ENCODE assay signal across 24 cellular contexts in the genomic region with DNA sequence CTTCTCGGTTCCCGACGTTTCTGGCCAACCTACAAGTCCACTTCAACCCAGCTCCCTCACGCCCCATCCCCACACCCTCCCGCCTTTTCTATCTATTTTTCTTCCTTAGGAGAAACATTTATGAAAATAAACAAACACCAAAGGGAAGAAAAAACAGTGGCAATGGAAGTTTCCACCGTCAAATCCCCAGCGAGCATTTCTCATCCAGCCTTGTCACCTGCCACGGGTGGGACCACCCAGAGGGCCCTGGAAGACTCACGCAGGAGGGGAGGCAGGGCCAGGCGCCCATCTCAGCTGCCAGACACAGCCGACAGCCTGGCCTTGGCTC.
"Had no signal": no experiment of that assay in that cellular context is flagged by ENCODE, and none has a peak within 500 bp of the region (broad histone marks: within the 10 kb centered on the region; RNA-seq: fewer than 3 reads in every experiment).

No MANE protein-coding gene starts in this region.

- H3K4me3 ChIP-seq: ascending aorta, breast epithelium, cardiac muscle cell, coronary artery, dorsolateral prefrontal cortex had no signal

- H3K27me3 ChIP-seq: ascending aorta, cardiac muscle cell had no signal

- DNase-seq: activated CD4-positive, alpha-beta memory T cell treated with anti-CD3 and anti-CD28 coated beads, Interleukin-2, amount 10 ng/mL, durations not matched to agents 7 days and 5 days; activated CD4-positive, alpha-beta T cell treated with anti-CD3 and anti-CD28 coated beads for 36 hours; activated CD4-positive, alpha-beta T cell treated with anti-CD3 and anti-CD28 coated beads, Interleukin-2, amount 10 ng/mL, durations not matched to agents 7 days and 5 days; activated CD4-positive, alpha-beta T cell treated with anti-CD3 and anti-CD28 coated beads, Interleukin-2, amount 50 U/mL, for 4 hours; activated CD4-positive, CD25-positive, alpha-beta regulatory T cell; activated CD4-positive, CD25-positive, alpha-beta regulatory T cell treated with anti-CD3 and anti-CD28 coated beads, Interleukin-2, amount 50 U/mL, for 72 hours; activated CD8-positive, alpha-beta memory T cell treated with anti-CD3 and anti-CD28 coated beads, Interleukin-2, amount 50 U/mL, for 48 hours; activated gamma-delta T cell; activated naive CD4-positive, alpha-beta T cell; activated naive CD4-positive, alpha-beta T cell treated with anti-CD3 and anti-CD28 coated beads, Interleukin-2, amount 10 ng/mL, durations not matched to agents 7 days and 5 days; activated naive CD8-positive, alpha-beta T cell treated with anti-CD3 and anti-CD28 coated beads, Interleukin-2, amount 10 ng/mL, durations not matched to agents 7 days and 5 days; activated T-cell treated with anti-CD3 and anti-CD28 coated beads for 4 hours; activated T-cell treated with anti-CD3 and anti-CD28 coated beads, Interleukin-2, amount 50 U/mL, for 24 hours; activated T-cell treated with anti-CD3 and anti-CD28 coated beads, Interleukin-2, amount 50 U/mL, for 72 hours; dorsolateral prefrontal cortex; effector memory CD4-positive, alpha-beta T cell; endodermal cell; foreskin fibroblast; T-helper 2 cell had no signal

- H3K9me3 ChIP-seq: ascending aorta had no signal

- H3K27ac ChIP-seq: ascending aorta, breast epithelium, cardiac muscle cell, coronary artery, dorsolateral prefrontal cortex had no signal

- H3K4me1 ChIP-seq: ascending aorta, breast epithelium had no signal

- H3K36me3 ChIP-seq: ascending aorta, breast epithelium, cardiac muscle cell had no signal

- FAIRE-seq: frontal cortex had no signal
